8 cellular contexts compared by ENCODE assay signal in the genomic region with DNA sequence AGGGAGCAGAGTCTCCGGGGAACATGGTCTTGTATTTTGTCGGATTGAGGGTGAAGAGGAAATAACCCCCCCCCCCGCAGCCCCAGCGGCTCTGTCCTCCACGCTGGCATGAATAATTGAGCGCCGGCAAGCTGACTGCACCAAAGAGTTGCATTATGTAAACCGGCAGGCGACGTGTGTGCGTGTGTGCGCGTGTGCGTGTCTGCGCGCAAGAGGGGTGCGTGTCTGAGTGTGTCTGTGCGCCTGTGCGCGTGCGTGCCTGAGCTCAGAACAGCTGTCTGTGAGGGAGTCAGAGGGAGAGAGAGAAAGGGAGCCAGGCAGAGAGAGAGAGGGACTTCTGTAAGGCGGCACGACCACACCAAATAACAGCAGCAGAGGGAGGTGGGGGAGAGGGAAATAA.
DNase-seq lines count a peak whose midpoint lies in the region; ATAC-seq and TF ChIP-seq lines count a peak whose summit lies in the region.

No MANE protein-coding gene starts in this region.

- intact Hi-C loops in mammary epithelial cell (cut with micrococcal nuclease): no loop called here

- peak overlapping the region; percentile 53 for H2AFZ ChIP-seq in ACC112 (ENCODE audit: low read length, unreplicated experiment)
- no peak overlapping the region for H2AFZ ChIP-seq in mammary epithelial cell (ENCODE audit: low read depth, low read length)

- no TSS peak for BruUV-seq in mammary epithelial cell (replicated peaks; lab: Mats Ljungman, UMichigan)

- H4K20me1 ChIP-seq in mammary epithelial cell (ENCODE audit: insufficient read depth, low read length): no peaks in the 10 kb centered on the region

- DNase-seq in GM13976 (ENCODE audit: low spot score) (peak; percentile 63), NCI-H2227 treated with DMSO at 0.1 percent for 48 hours (lab: John Stamatoyannopoulos, UW) (peak; percentile 28), mammary epithelial cell (no peak), GF-D8 (lab: John Stamatoyannopoulos, UW) (no peak)
- DNase-seq in stimulated activated effector memory CD8-positive, alpha-beta T cell treated with anti-CD3 and anti-CD28 coated beads, Interleukin-12 subunit alpha, Interleukin-12 subunit beta, amount 100 ng/mL, for 72 hours (ENCODE audit: low spot score in 2 of 2): no peak

- ATAC-seq in stimulated activated effector memory CD8-positive, alpha-beta T cell treated with anti-CD3 and anti-CD28 coated beads, Interleukin-12 subunit alpha, Interleukin-12 subunit beta, amount 100 ng/mL, for 72 hours: peak; percentile 47

- peaks cover 3% of the 10 kb centered on the region for H3K27me3 Mint-ChIP-seq in brain

- 86% methylated on average over 20 of the region's 23 CpGs for WGBS in mammary epithelial cell (ENCODE audit: low coverage, missing lambda C conversion rate)

- no peaks in the 10 kb centered on the region for H3K9me3 ChIP-seq in mammary epithelial cell (replicated peaks; ENCODE audit: insufficient read depth, low read length)

- dilution Hi-C loops in mammary epithelial cell (cut with HindIII; ENCODE audit: low sequenced_read_pairs): no loop called here

- H3K4me2 ChIP-seq in mammary epithelial cell (ENCODE audit: insufficient read depth, low read depth, low read length): no peak overlapping the region

- peaks cover 71% of the 10 kb centered on the region for H3K4me1 Mint-ChIP-seq in brain
- peaks cover 14% of the 10 kb centered on the region for H3K4me1 Mint-ChIP-seq in stimulated activated effector memory CD8-positive, alpha-beta T cell treated with anti-CD3 and anti-CD28 coated beads, Interleukin-12 subunit alpha, Interleukin-12 subunit beta, amount 100 ng/mL, for 72 hours

- H3K79me2 ChIP-seq in ACC112 (ENCODE audit: control insufficient read depth, insufficient read depth, low read length, unreplicated experiment): no peaks in the 10 kb centered on the region
- no peaks in the 10 kb centered on the region for H3K79me2 ChIP-seq in mammary epithelial cell (ENCODE audit: insufficient read depth, low read length)

- peak overlapping the region; percentile 89 to 99 (median 93) for H3K27ac Mint-ChIP-seq in brain
- peak overlapping the region; percentile 69 for H3K27ac Mint-ChIP-seq in stimulated activated effector memory CD8-positive, alpha-beta T cell treated with anti-CD3 and anti-CD28 coated beads, Interleukin-12 subunit alpha, Interleukin-12 subunit beta, amount 100 ng/mL, for 72 hours

- H3K4me3 Mint-ChIP-seq in brain: peak overlapping the region; percentile 66 to 82 (median 79)
- H3K4me3 Mint-ChIP-seq in stimulated activated effector memory CD8-positive, alpha-beta T cell treated with anti-CD3 and anti-CD28 coated beads, Interleukin-12 subunit alpha, Interleukin-12 subunit beta, amount 100 ng/mL, for 72 hours: peak overlapping the region; percentile 28

- in situ Hi-C loops in GM13976 (cut with MboI; ENCODE audit: low sequenced_read_pairs, unreplicated experiment) (loop anchor here (25.0 kb wide), 1 partner anchor 448 kb away; no protein-coding TSS in a partner anchor), mammary epithelial cell (cut with MboI; ENCODE audit: low sequenced_read_pairs in 2 of 2) (no loop called here)

- H3K27ac ChIP-seq in ACC112 (ENCODE audit: low read depth, low read length) (no peak overlapping the region), layer of hippocampus (ENCODE audit: low read depth, low read length) (peak overlapping the region; percentile 81), mammary epithelial cell (ENCODE audit: insufficient read depth, low read depth, low read length) (no peak overlapping the region)

- H3K4me1 ChIP-seq in ACC112 (ENCODE audit: control insufficient read depth, insufficient read depth, low read length, unreplicated experiment): no peaks in the 10 kb centered on the region
- no peaks in the 10 kb centered on the region for H3K4me1 ChIP-seq in mammary epithelial cell (ENCODE audit: insufficient read depth, low read length)

- H3K4me3 ChIP-seq in ACC112 (ENCODE audit: low read depth, low read length) (peak overlapping the region; percentile 69), mammary epithelial cell (replicated peaks in 1 of 3; ENCODE audit: insufficient read depth in 1 of 3, low read depth in 2 of 3, low read length in 3 of 3) (no peak overlapping the region)

- CTCF ChIA-PET in mammary epithelial cell (lab: Charles Lee; ENCODE audit: low non-redundant PET): no interaction called here

- no peaks in the 10 kb centered on the region for H3K9me3 Mint-ChIP-seq in brain
- no peaks in the 10 kb centered on the region for H3K9me3 Mint-ChIP-seq in stimulated activated effector memory CD8-positive, alpha-beta T cell treated with anti-CD3 and anti-CD28 coated beads, Interleukin-12 subunit alpha, Interleukin-12 subunit beta, amount 100 ng/mL, for 72 hours

- H3K27me3 ChIP-seq in ACC112 (ENCODE audit: insufficient read depth, low read length): peaks cover 42% of the 10 kb centered on the region
- no peaks in the 10 kb centered on the region for H3K27me3 ChIP-seq in layer of hippocampus (ENCODE audit: control insufficient read depth, insufficient read depth, low read length)
- peaks cover 9% of the 10 kb centered on the region for H3K27me3 ChIP-seq in mammary epithelial cell (ENCODE audit: insufficient read depth, low read length)

- TF ChIP-seq CTCF in GM13976 (IDR thresholded peaks at IDR 0.05; ENCODE audit: borderline replicate concordance, control extremely low read depth, extremely low read depth, insufficient read depth, missing control alignments) (no peak), brain (conservative IDR thresholded peaks at IDR 0.05) (no peak), mammary epithelial cell (conservative IDR thresholded peaks at IDR 0.05 in 1 of 2, IDR thresholded peaks at IDR 0.05 in 1 of 2; ENCODE audit: extremely low read depth in 1 of 2, insufficient read depth in 1 of 2, low read depth in 1 of 2, low read length in 2 of 2) (no peak)

- no peaks in the 10 kb centered on the region for H3K36me3 Mint-ChIP-seq in brain
- no peaks in the 10 kb centered on the region for H3K36me3 Mint-ChIP-seq in stimulated activated effector memory CD8-positive, alpha-beta T cell treated with anti-CD3 and anti-CD28 coated beads, Interleukin-12 subunit alpha, Interleukin-12 subunit beta, amount 100 ng/mL, for 72 hours

- no peak overlapping the region for H3K9ac ChIP-seq in mammary epithelial cell (ENCODE audit: insufficient read depth, low read length)

- H3K36me3 ChIP-seq in ACC112 (ENCODE audit: insufficient read depth, low read length) (no peaks in the 10 kb centered on the region), mammary epithelial cell (ENCODE audit: insufficient read depth, low read length) (no peaks in the 10 kb centered on the region)

Comparison
In these comparisons a context has a peak if more than half of its experiments do, and no peak if none do; other contexts are left out.
1. DNase-seq: peak in GM13976 (single experiment) and NCI-H2227 treated with DMSO at 0.1 percent for 48 hours (single experiment); none in stimulated activated effector memory CD8-positive, alpha-beta T cell treated with anti-CD3 and anti-CD28 coated beads, Interleukin-12 subunit alpha, Interleukin-12 subunit beta, amount 100 ng/mL, for 72 hours (0 of 2), mammary epithelial cell (single experiment) and GF-D8 (single experiment).